Comparison of ENCODE assay signal across 1 cellular context in genomic region chr19:46000497-46001246, GRCh38.
TF ChIP-seq lines count a peak whose summit lies in the region.

No MANE protein-coding gene starts in this region.

TF ChIP-seq in HEK293, 187 proteins besides CTCF, POLR2A, EP300 and RAD21 (continued from another document):
- TF ChIP-seq, protein P1, sequence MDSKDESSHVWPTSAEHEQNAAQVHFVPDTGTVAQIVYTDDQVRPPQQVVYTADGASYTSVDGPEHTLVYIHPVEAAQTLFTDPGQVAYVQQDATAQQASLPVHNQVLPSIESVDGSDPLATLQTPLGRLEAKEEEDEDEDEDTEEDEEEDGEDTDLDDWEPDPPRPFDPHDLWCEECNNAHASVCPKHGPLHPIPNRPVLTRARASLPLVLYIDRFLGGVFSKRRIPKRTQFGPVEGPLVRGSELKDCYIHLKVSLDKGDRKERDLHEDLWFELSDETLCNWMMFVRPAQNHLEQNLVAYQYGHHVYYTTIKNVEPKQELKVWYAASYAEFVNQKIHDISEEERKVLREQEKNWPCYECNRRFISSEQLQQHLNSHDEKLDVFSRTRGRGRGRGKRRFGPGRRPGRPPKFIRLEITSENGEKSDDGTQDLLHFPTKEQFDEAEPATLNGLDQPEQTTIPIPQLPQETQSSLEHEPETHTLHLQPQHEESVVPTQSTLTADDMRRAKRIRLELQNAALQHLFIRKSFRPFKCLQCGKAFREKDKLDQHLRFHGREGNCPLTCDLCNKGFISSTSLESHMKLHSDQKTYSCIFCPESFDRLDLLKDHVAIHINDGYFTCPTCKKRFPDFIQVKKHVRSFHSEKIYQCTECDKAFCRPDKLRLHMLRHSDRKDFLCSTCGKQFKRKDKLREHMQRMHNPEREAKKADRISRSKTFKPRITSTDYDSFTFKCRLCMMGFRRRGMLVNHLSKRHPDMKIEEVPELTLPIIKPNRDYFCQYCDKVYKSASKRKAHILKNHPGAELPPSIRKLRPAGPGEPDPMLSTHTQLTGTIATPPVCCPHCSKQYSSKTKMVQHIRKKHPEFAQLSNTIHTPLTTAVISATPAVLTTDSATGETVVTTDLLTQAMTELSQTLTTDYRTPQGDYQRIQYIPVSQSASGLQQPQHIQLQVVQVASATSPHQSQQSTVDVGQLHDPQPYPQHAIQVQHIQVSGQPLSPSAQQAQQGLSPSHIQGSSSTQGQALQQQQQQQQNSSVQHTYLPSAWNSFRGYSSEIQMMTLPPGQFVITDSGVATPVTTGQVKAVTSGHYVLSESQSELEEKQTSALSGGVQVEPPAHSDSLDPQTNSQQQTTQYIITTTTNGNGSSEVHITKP (tag by site-specific recombination; IDR thresholded peaks at IDR 0.05): peak; percentile 88
- TF ChIP-seq ZNF600 (tag by site-specific recombination; IDR thresholded peaks at IDR 0.05): peak; percentile 20
- TF ChIP-seq, protein P2, sequence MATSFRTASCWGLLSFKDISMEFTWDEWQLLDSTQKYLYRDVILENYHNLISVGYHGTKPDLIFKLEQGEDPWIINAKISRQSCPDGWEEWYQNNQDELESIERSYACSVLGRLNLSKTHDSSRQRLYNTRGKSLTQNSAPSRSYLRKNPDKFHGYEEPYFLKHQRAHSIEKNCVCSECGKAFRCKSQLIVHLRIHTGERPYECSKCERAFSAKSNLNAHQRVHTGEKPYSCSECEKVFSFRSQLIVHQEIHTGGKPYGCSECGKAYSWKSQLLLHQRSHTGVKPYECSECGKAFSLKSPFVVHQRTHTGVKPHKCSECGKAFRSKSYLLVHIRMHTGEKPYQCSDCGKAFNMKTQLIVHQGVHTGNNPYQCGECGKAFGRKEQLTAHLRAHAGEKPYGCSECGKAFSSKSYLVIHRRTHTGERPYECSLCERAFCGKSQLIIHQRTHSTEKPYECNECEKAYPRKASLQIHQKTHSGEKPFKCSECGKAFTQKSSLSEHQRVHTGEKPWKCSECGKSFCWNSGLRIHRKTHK (tag by site-specific recombination; IDR thresholded peaks at IDR 0.05): no peak
